In the genomic region with DNA sequence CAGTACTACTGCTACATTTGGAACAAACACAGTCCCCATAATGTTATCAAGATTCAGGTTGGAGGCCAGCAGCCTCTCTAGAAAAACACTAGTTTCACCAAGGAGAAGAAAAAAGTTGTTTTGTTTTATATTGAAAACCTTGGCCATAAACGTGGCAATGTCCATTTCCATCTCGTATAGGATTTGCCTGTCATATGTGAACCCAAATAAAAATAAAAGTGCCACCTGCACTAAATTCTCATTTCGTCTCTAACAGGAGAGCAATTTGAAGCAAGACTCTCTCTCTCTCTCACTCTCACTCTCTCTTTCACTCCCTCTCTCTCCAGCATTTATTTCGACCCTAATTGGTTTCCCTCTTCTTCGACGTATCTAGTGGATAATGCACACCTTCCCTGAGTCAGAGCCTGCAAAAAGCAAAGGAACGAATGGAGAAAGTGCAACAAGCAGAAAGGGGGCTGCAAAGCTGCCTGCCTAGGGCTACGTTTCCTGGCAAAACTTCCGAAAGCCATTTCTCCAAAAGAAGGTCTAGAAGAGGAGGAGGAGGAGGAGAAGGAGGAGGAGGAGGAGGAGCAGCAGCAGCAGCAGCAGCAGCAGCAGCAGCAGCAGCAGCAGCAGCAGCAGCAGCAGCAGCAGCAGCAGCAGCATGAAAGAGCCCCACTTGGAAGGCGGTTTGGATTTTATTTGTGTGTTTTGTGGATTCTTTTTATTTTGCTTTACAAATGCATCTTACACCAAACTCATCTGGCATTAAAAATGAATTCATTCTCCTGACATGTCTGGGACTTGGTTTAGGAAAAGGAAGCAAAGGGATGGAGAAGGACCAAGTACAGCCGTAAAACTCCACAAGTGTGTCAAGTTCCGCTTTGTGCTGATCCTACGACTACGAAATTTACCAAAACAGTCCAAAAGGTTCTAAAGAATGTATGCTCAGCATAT, we compare ENCODE assay signal across 8 cellular contexts. TPM values are rescaled to one million over a fixed set of nuclear protein-coding genes. Genes with fewer than 3 reads are reported as not detected.
DNase-seq lines count a peak whose midpoint lies in the region; ATAC-seq and TF ChIP-seq lines count a peak whose summit lies in the region.

No MANE protein-coding gene starts in this region.

- no peaks in the 10 kb centered on the region for H3K27me3 ChIP-seq in BE2C
- H3K27me3 ChIP-seq in naive thymus-derived CD4-positive, alpha-beta T cell (ENCODE audit: control insufficient read depth in 2 of 2, insufficient read depth in 2 of 2, low read length in 2 of 2) = peaks cover 0 to 8% of the 10 kb centered on the region in 2 donors

- H3K36me3 Mint-ChIP-seq in chondrocyte (ENCODE audit: low read depth) = no peaks in the 10 kb centered on the region
- H3K36me3 Mint-ChIP-seq in naive thymus-derived CD4-positive, alpha-beta T cell = peaks cover 0 to 6% (median 1%) of the 10 kb centered on the region in 5 donors

- no peak for ATAC-seq in naive thymus-derived CD4-positive, alpha-beta T cell
- ATAC-seq in GM19397 (IDR thresholded peaks at IDR 0.05; ENCODE audit: unreplicated experiment) = no peak
- ATAC-seq in GM21723 (IDR thresholded peaks at IDR 0.05; ENCODE audit: unreplicated experiment) = no peak

- TF ChIP-seq CTCF in BE2C (IDR thresholded peaks at IDR 0.05; ENCODE audit: low read depth, low read length) = no peak
- TF ChIP-seq CTCF in chondrocyte (IDR thresholded peaks at IDR 0.05) = no peak
- no peak for TF ChIP-seq CTCF in GM20000 (IDR thresholded peaks at IDR 0.05; ENCODE audit: extremely low read depth, missing control alignments)

- H3K9me3 ChIP-seq in BE2C = no peaks in the 10 kb centered on the region
- no peaks in the 10 kb centered on the region for H3K9me3 ChIP-seq in naive thymus-derived CD4-positive, alpha-beta T cell (ENCODE audit: control insufficient read depth in 2 of 3, low read length in 3 of 3)

- POLR2A ChIA-PET in naive thymus-derived CD4-positive, alpha-beta T cell (lab: Charles Lee) = no interaction called here

- no peak overlapping the region for H3K27ac ChIP-seq in naive thymus-derived CD4-positive, alpha-beta T cell (ENCODE audit: low read depth, low read length)

- H3K4me1 Mint-ChIP-seq in chondrocyte (ENCODE audit: low read depth) = peaks cover 34% of the 10 kb centered on the region
- H3K4me1 Mint-ChIP-seq in naive thymus-derived CD4-positive, alpha-beta T cell = peaks cover 13 to 42% (median 36%) of the 10 kb centered on the region in 7 donors

- H3K4me3 ChIP-seq in BE2C (ENCODE audit: low read depth, low read length) = peak overlapping the region; percentile 74
- H3K4me3 ChIP-seq in naive thymus-derived CD4-positive, alpha-beta T cell (ENCODE audit: low read length) = no peak overlapping the region

- H3K27me3 Mint-ChIP-seq in chondrocyte (ENCODE audit: low read depth) = no peaks in the 10 kb centered on the region
- H3K27me3 Mint-ChIP-seq in naive thymus-derived CD4-positive, alpha-beta T cell = peaks cover 44 to 60% (median 50%) of the 10 kb centered on the region in 5 donors

- no peaks in the 10 kb centered on the region; the same call in 1 of the 2 replicates for H3K4me1 ChIP-seq in BE2C
- no peaks in the 10 kb centered on the region for H3K4me1 ChIP-seq in naive thymus-derived CD4-positive, alpha-beta T cell (ENCODE audit: control insufficient read depth in 2 of 2, insufficient read depth in 2 of 2, low read length in 2 of 2)

- no peaks in the 10 kb centered on the region for H3K9me3 Mint-ChIP-seq in chondrocyte (ENCODE audit: low read depth)
- H3K9me3 Mint-ChIP-seq in naive thymus-derived CD4-positive, alpha-beta T cell = peaks cover 0 to 17% (median 0%) of the 10 kb centered on the region in 11 donors

- H3K4me3 Mint-ChIP-seq in chondrocyte (ENCODE audit: unreplicated experiment) = peak overlapping the region; percentile 85
- H3K4me3 Mint-ChIP-seq in naive thymus-derived CD4-positive, alpha-beta T cell = peak overlapping the region; percentile 43 to 92 (median 87)

- CTCF ChIA-PET in naive thymus-derived CD4-positive, alpha-beta T cell (lab: Charles Lee) = no interaction called here

- peaks cover 23% of the 10 kb centered on the region for H3K36me3 ChIP-seq in BE2C
- no peaks in the 10 kb centered on the region for H3K36me3 ChIP-seq in naive thymus-derived CD4-positive, alpha-beta T cell (ENCODE audit: control insufficient read depth in 2 of 3, insufficient read depth in 3 of 3, low read length in 3 of 3)

- intact Hi-C loops in naive thymus-derived CD4-positive, alpha-beta T cell (cut with micrococcal nuclease) = loop anchor here (5.0 to 10.0 kb wide), 7 partner anchors 109 to 1231 kb away; a partner anchor contains a TSS

- peak overlapping the region; percentile 93 for H3K27ac Mint-ChIP-seq in chondrocyte (ENCODE audit: unreplicated experiment)
- H3K27ac Mint-ChIP-seq in naive thymus-derived CD4-positive, alpha-beta T cell = peak overlapping the region in 1 of 9 donors; percentile 21

- DNase-seq in BE2C (peak; percentile 10), M059J (ENCODE audit: low read depth) (peak; percentile 39), chondrocyte (ENCODE audit: low spot score) (no peak), GM20000 (ENCODE audit: low spot score) (no peak)
- DNase-seq in naive thymus-derived CD4-positive, alpha-beta T cell = no peak
- DNase-seq in stimulated activated CD8-positive, alpha-beta memory T cell treated with anti-CD3 and anti-CD28 coated beads, Interleukin-4, amount 100 ng/mL, for 48 hours = no peak

RNA-seq across cellular contexts. Expression of a gene that starts 2.1 kb away (rescaled TPM):
- 96.7 TPM for polyA plus RNA-seq in BE2C (2012; ENCODE audit: insufficient read depth, insufficient read length, low read depth)
- total RNA-seq in M059J (2014; rRNA removed; shearing (Covaris generic)) = 57.2 and 70.7 TPM in 2 replicates
- 36.8 to 91.8 TPM (median 46.6 TPM) in 3 replicates for total RNA-seq in chondrocyte
- total RNA-seq in naive thymus-derived CD4-positive, alpha-beta T cell = 10 to 100 TPM in 1 of 5 experiments, 1 to 10 TPM in 4; 2.3 to 21.8 (median 2.6) TPM
- 1 to 10 TPM in 1 of 2 donors, under 1 TPM in 1; 0.94 to 3.0 TPM for polyA plus RNA-seq in naive thymus-derived CD4-positive, alpha-beta T cell

Comparison
In these comparisons a context has a peak if more than half of its experiments do, and no peak if none do; other contexts are left out.
1. DNase-seq: peak in BE2C (single experiment) and M059J (single experiment); none in chondrocyte (single experiment), naive thymus-derived CD4-positive, alpha-beta T cell (0 of 9), GM20000 (single experiment) and stimulated activated CD8-positive, alpha-beta memory T cell treated with anti-CD3 and anti-CD28 coated beads, Interleukin-4, amount 100 ng/mL, for 48 hours (single experiment).